Comparison of ENCODE assay signal across 12 cellular contexts in genomic region chr11:76736773-76737495, GRCh38.
"Had no signal": no experiment of that assay in that cellular context is flagged by ENCODE, and none has a peak within 500 bp of the region (broad histone marks: within the 10 kb centered on the region; RNA-seq: fewer than 3 reads in every experiment).

No MANE protein-coding gene starts in this region.

- H3K36me3 ChIP-seq: breast epithelium, thoracic aorta, upper lobe of right lung had no signal

- H3K9me3 ChIP-seq: breast epithelium, thoracic aorta, upper lobe of right lung had no signal

- H3K27ac ChIP-seq: breast epithelium, parathyroid adenoma, thoracic aorta, upper lobe of right lung had no signal

- DNase-seq: activated CD4-positive, alpha-beta T cell treated with anti-CD3 and anti-CD28 coated beads, Interleukin-2, amount 50 U/mL, for 1 hour; activated naive CD4-positive, alpha-beta T cell treated with Interleukin-2 at 50 U/mL for 16 hours; dermis blood vessel endothelial cell; effector memory CD8-positive, alpha-beta T cell; head of caudate nucleus; midbrain; naive B cell; T1000; upper lobe of right lung had no signal

- H3K27me3 ChIP-seq: breast epithelium, upper lobe of right lung had no signal

- H3K79me2 ChIP-seq: parathyroid adenoma had no signal

- H3K9ac ChIP-seq: parathyroid adenoma had no signal

- H3K4me3 ChIP-seq: breast epithelium, thoracic aorta, upper lobe of right lung had no signal

- H3K4me1 ChIP-seq: breast epithelium had no signal
